26 cellular contexts compared by ENCODE assay signal in the genomic region with DNA sequence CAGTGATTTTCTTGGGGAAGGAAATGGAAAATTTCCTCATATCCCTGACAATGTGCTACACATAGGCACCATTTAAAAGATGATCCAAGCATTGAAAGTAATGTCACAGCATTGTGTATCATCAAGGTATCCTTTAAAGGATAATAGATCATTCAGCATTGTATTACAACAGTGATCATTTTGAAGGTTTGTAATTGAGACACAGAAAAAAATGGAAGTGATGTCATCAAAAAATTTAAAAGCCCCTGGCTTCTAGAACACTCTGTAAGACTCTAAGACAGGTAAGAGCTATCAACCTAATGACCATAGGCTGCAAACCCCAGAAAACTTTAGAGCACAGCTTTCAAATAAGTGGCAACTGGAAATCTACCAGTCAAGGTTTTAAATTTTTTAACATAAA.
"Had no signal": no experiment of that assay in that cellular context is flagged by ENCODE, and none has a peak within 500 bp of the region (broad histone marks: within the 10 kb centered on the region; RNA-seq: fewer than 3 reads in every experiment).

No MANE protein-coding gene starts in this region.

- H3K36me3 ChIP-seq: stomach, suprapubic skin, thoracic aorta, thyroid gland, tibial artery, tibial nerve, transverse colon, upper lobe of left lung, upper lobe of right lung, uterus, vagina had no signal

- ATAC-seq: stimulated activated effector memory CD8-positive, alpha-beta T cell treated with anti-CD3 and anti-CD28 coated beads, Interleukin-12 subunit alpha, Interleukin-12 subunit beta, amount 100 ng/mL, for 72 hours; stimulated activated memory B cell treated with anti-CD40 and anti-IgM and Interleukin-4, amounts not matched to agents 10 μg/mL and 1 μg/mL and 100 μg/mL, for 72 hours; stimulated activated naive B cell treated with anti-CD40 and anti-IgM and Interleukin-4, amounts not matched to agents 10 μg/mL and 1 μg/mL and 100 μg/mL, for 72 hours; stimulated activated naive CD8-positive, alpha-beta T cell treated with anti-CD3 and anti-CD28 coated beads, Interleukin-15, amount 100 ng/mL, for 72 hours; stimulated activated naive CD8-positive, alpha-beta T cell treated with anti-CD3 and anti-CD28 coated beads, Interleukin-15, Interleukin-2, amounts not matched to agents 100 U/mL and 50 U/mL, for 24 hours; upper lobe of right lung had no signal

- DNase-seq: stimulated activated CD4-positive, alpha-beta T cell treated with anti-CD3 and anti-CD28 coated beads, Interleukin-2, amount 100 ng/mL, for 48 hours; stimulated activated CD4-positive, alpha-beta T cell treated with anti-CD3 and anti-CD28 coated beads, Interleukin-4, amount 100 ng/mL, for 1 hour; stimulated activated CD4-positive, alpha-beta T cell treated with anti-CD3 and anti-CD28 coated beads, Interleukin-4, amount 100 ng/mL, for 24 hours; stimulated activated CD4-positive, alpha-beta T cell treated with anti-CD3 and anti-CD28 coated beads, Interleukin-4, amount 100 ng/mL, for 4 hours; stimulated activated CD8-positive, alpha-beta memory T cell treated with anti-CD3 and anti-CD28 coated beads, Interleukin-4, amount 100 ng/mL, for 48 hours; stimulated activated naive B cell treated with anti-CD40 and anti-IgM and Interleukin-4, amounts not matched to agents 10 μg/mL and 1 μg/mL and 100 μg/mL, for 72 hours; stimulated activated naive CD4-positive, alpha-beta T cell; stimulated activated naive CD4-positive, alpha-beta T cell treated with Interleukin-2 at 50 U/mL for 16 hours; stimulated activated naive CD8-positive, alpha-beta T cell treated with anti-CD3 and anti-CD28 coated beads, Interleukin-15, amount 100 ng/mL, for 72 hours; stimulated activated naive CD8-positive, alpha-beta T cell treated with anti-CD3 and anti-CD28 coated beads, Interleukin-15, Interleukin-2, amounts not matched to agents 100 U/mL and 50 U/mL, for 24 hours; stomach; substantia nigra; testis; thyroid gland; tibial artery; transverse colon; upper lobe of left lung; upper lobe of right lung; uterus had no signal

- H3K4me3 ChIP-seq: stomach, suprapubic skin, testis, thoracic aorta, thyroid gland, tibial artery, tibial nerve, transverse colon, upper lobe of left lung, upper lobe of right lung, uterus, vagina had no signal

- FAIRE-seq: urothelium cell line had no signal

- H3K9me3 ChIP-seq: stomach, suprapubic skin, testis, thoracic aorta, thyroid gland, tibial artery, tibial nerve, transverse colon, upper lobe of left lung, upper lobe of right lung, uterus, vagina had no signal

- H3K27me3 ChIP-seq: stomach, suprapubic skin, testis, thyroid gland, tibial artery, tibial nerve, transverse colon, upper lobe of left lung, upper lobe of right lung, uterus, vagina had no signal

- H3K27ac ChIP-seq: suprapubic skin, testis, tibial artery, tibial nerve, transverse colon, upper lobe of left lung, upper lobe of right lung, vagina had no signal

- H3K4me1 ChIP-seq: testis, upper lobe of left lung, upper lobe of right lung had no signal
